Comparison of ENCODE assay signal across 9 cellular contexts in the genomic region with DNA sequence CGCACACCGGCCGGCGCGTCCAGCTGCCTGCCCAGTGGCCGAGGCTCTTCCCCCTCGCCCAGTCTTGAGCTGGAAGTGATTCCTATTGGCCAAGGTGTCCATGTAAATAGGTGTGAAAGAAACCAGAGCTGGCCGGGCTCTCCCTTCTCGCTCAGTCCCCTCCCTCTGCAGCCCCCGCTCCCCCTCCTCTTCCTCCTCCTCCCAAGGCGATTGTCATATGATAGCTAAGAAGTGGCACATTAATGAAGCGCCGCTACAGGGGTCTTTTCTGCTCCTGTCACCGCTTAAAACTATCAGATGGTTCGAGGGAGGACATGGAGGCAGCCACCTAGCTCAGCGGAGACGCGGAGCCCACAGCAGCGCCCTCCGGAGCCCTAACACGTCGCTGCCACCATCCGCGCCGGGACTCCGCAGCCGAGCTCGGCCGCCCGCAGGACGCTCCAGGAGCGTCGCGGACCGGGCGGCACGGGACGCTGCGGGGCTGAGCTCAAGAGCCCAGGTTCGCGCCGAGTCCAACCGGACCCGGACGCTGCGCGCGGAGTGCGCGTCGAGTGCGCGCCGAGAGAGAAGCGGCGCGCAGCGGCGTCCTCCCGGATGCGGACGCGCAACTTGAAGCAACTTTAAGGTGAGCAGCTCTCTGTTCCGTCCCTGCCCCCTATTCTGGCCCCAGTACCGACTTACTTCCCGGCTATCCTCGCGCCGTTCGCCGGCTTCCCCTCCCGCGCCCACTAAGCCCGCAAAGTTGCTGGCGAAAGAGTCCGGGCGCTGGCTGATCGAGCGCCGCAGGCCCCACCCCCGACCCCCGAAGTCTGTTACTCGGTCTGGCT. TPM values are rescaled to one million over a fixed set of nuclear protein-coding genes. Genes with fewer than 3 reads are reported as not detected.
DNase-seq lines count a peak whose midpoint lies in the region; ATAC-seq, FAIRE-seq and TF ChIP-seq lines count a peak whose summit lies in the region.
"Had no signal": no experiment of that assay in that cellular context is flagged by ENCODE, and none has a peak within 500 bp of the region (broad histone marks: within the 10 kb centered on the region; RNA-seq: fewer than 3 reads in every experiment).

Gene FOXB1 (plus strand): TSS at position 293 of the 827 bp plus-strand sequence. CDS start 653 bp downstream, outside the sequence.

- H4K20me1 ChIP-seq in KMS-11 (ENCODE audit: insufficient read depth) (no peaks in the 10 kb centered on the region), astrocyte (ENCODE audit: insufficient read depth, low read length) (no peaks in the 10 kb centered on the region)

- peak within 1 kb of the TSS; percentile 86 to 95 (median 88) for H3K4me3 Mint-ChIP-seq in CD4-positive, alpha-beta memory T cell
- H3K4me3 Mint-ChIP-seq in astrocyte (ENCODE audit: unreplicated experiment): peak within 1 kb of the TSS; percentile 84
- peak within 1 kb of the TSS; percentile 82 to 96 (median 91) for H3K4me3 Mint-ChIP-seq in naive thymus-derived CD8-positive, alpha-beta T cell

- POLR2A ChIA-PET in CD4-positive, alpha-beta memory T cell (lab: Charles Lee; ENCODE audit: partially characterized antibody): interaction anchor here (1.0 to 2.8 kb wide), 7 partner anchors 10 to 253 kb away, joined by 3 to 20 read pairs (median 6); no protein-coding TSS in a partner anchor
- POLR2A ChIA-PET in naive thymus-derived CD8-positive, alpha-beta T cell (lab: Charles Lee): interaction anchor here (0.8 to 2.8 kb wide), 4 partner anchors 10 to 121 kb away, joined by 3 to 18 read pairs (median 4); no protein-coding TSS in a partner anchor

- no peak for TF ChIP-seq POLR2A in lower leg skin (IDR thresholded peaks at IDR 0.05)

- peak; percentile 20 to 34 for ATAC-seq in naive thymus-derived CD8-positive, alpha-beta T cell
- no peak for ATAC-seq in HG02885 (IDR thresholded peaks at IDR 0.05; ENCODE audit: poor library complexity, unreplicated experiment)
- no peak for ATAC-seq in HG03139 (IDR thresholded peaks at IDR 0.05; ENCODE audit: unreplicated experiment)

- peak within 1 kb of the TSS; percentile 96; the same call in 1 of the 2 replicates for H2AFZ ChIP-seq in KMS-11 (ENCODE audit: low read depth)
- peak within 1 kb of the TSS; percentile 73 for H2AFZ ChIP-seq in astrocyte (ENCODE audit: low read depth, low read length)

- H3K79me2 ChIP-seq in KMS-11 (ENCODE audit: insufficient read depth, low read depth) (no peaks in the 10 kb centered on the region), astrocyte (ENCODE audit: insufficient read depth, low read length) (no peaks in the 10 kb centered on the region)

- intact Hi-C loops in CD4-positive, alpha-beta memory T cell (cut with micrococcal nuclease): no loop called here
- intact Hi-C loops in lower leg skin (cut with DNase I; ENCODE audit: low total_unique reads): no loop called here

- no peak for FAIRE-seq in astrocyte (lab: Jason Lieb, UNC)

- peak within 1 kb of the TSS in 1 of 2 donors; percentile 66 for H3K4me3 ChIP-seq in CD4-positive, alpha-beta memory T cell (ENCODE audit: low read length in 2 of 2)
- no peak within 1 kb of the TSS for H3K4me3 ChIP-seq in KMS-11 (IDR thresholded peaks at IDR 0.05; ENCODE audit: insufficient read depth, low read depth, low read length)
- H3K4me3 ChIP-seq in astrocyte (ENCODE audit: insufficient read depth, low read depth, low read length): peak within 1 kb of the TSS; percentile 37
- H3K4me3 ChIP-seq in lower leg skin (ENCODE audit: low read depth, poor library complexity, severe bottlenecking): no peak within 1 kb of the TSS

- H3K9ac ChIP-seq in KMS-11: no peak within 1 kb of the TSS
- no peak within 1 kb of the TSS for H3K9ac ChIP-seq in astrocyte (ENCODE audit: low read length)

- H3K27ac Mint-ChIP-seq in CD4-positive, alpha-beta memory T cell: peak within 1 kb of the TSS in 5 of 7 donors; percentile 32 to 96 (median 81)
- H3K27ac Mint-ChIP-seq in astrocyte (ENCODE audit: unreplicated experiment): peak within 1 kb of the TSS; percentile 72
- H3K27ac Mint-ChIP-seq in naive thymus-derived CD8-positive, alpha-beta T cell: peak within 1 kb of the TSS in 6 of 10 donors; percentile 31 to 75 (median 64)

- peaks cover 70 to 74% of the 10 kb centered on the region in 2 donors for H3K27me3 Mint-ChIP-seq in CD4-positive, alpha-beta memory T cell
- H3K27me3 Mint-ChIP-seq in astrocyte (ENCODE audit: low read depth, unreplicated experiment): peaks cover 56% of the 10 kb centered on the region
- H3K27me3 Mint-ChIP-seq in naive thymus-derived CD8-positive, alpha-beta T cell: peaks cover 62 to 99% (median 75%) of the 10 kb centered on the region in 5 donors

- TF ChIP-seq CTCF in KMS-11 (conservative IDR thresholded peaks at IDR 0.05; ENCODE audit: low read depth, low read length): no peak
- no peak for TF ChIP-seq CTCF in astrocyte (IDR thresholded peaks at IDR 0.05; ENCODE audit: insufficient read depth, low read depth, low read length)
- no peak for TF ChIP-seq CTCF in lower leg skin (IDR thresholded peaks at IDR 0.05)

- 3 to 4% methylated on average over 40 to 83 of the region's 83 CpGs for WGBS in lower leg skin, 2 donors

- H3K4me2 ChIP-seq in KMS-11 (peak within 1 kb of the TSS; percentile 59; the same call in 1 of the 2 replicates), astrocyte (ENCODE audit: low read length) (peak within 1 kb of the TSS; percentile 82)

- no peaks in the 10 kb centered on the region for H3K9me3 ChIP-seq in CD4-positive, alpha-beta memory T cell (ENCODE audit: control insufficient read depth in 1 of 2, low read length in 2 of 2)
- H3K9me3 ChIP-seq in astrocyte (ENCODE audit: insufficient read depth, low read depth, low read length): no peaks in the 10 kb centered on the region

- H3K4me1 ChIP-seq in CD4-positive, alpha-beta memory T cell (ENCODE audit: insufficient read depth, low read length): peaks cover 53% of the 10 kb centered on the region
- H3K4me1 ChIP-seq in KMS-11 (ENCODE audit: low read depth, poor library complexity, severe bottlenecking) (peaks cover 19% of the 10 kb centered on the region), astrocyte (ENCODE audit: insufficient read depth, low read length) (peaks cover 23% of the 10 kb centered on the region)

- DNase-seq in CD4-positive, alpha-beta memory T cell: peak in 2 of 5 donors; percentile 34 to 41
- DNase-seq in astrocyte (ENCODE audit: low read depth): no peak
- peak in 1 of 10 donors; percentile 31 for DNase-seq in naive thymus-derived CD8-positive, alpha-beta T cell
- no peak for DNase-seq in HuH-7.5 (ENCODE audit: low spot score)
- DNase-seq in lower leg skin (ENCODE audit: low spot score in 2 of 2): no peak

- peaks cover 2 to 48% (median 26%) of the 10 kb centered on the region in 8 donors for H3K9me3 Mint-ChIP-seq in CD4-positive, alpha-beta memory T cell
- peaks cover 7% of the 10 kb centered on the region for H3K9me3 Mint-ChIP-seq in astrocyte (ENCODE audit: unreplicated experiment)
- H3K9me3 Mint-ChIP-seq in naive thymus-derived CD8-positive, alpha-beta T cell: peaks cover 8 to 35% (median 21%) of the 10 kb centered on the region in 9 donors

- peaks cover 0 to 24% of the 10 kb centered on the region in 2 donors for H3K36me3 Mint-ChIP-seq in CD4-positive, alpha-beta memory T cell
- no peaks in the 10 kb centered on the region for H3K36me3 Mint-ChIP-seq in astrocyte (ENCODE audit: low read depth, unreplicated experiment)
- H3K36me3 Mint-ChIP-seq in naive thymus-derived CD8-positive, alpha-beta T cell: peaks cover 2 to 22% (median 18%) of the 10 kb centered on the region in 3 donors

- H3K27me3 ChIP-seq in CD4-positive, alpha-beta memory T cell (ENCODE audit: insufficient read depth, low read length): peaks cover 85% of the 10 kb centered on the region
- H3K27me3 ChIP-seq in KMS-11 (ENCODE audit: insufficient read depth, low read depth) (no peaks in the 10 kb centered on the region), astrocyte (ENCODE audit: insufficient read depth, low read length) (peaks cover 98% of the 10 kb centered on the region)

- peaks cover 29 to 65% (median 35%) of the 10 kb centered on the region in 4 donors for H3K4me1 Mint-ChIP-seq in CD4-positive, alpha-beta memory T cell
- peaks cover 13% of the 10 kb centered on the region for H3K4me1 Mint-ChIP-seq in astrocyte (ENCODE audit: low read depth, unreplicated experiment)
- H3K4me1 Mint-ChIP-seq in naive thymus-derived CD8-positive, alpha-beta T cell: peaks cover 23 to 66% (median 38%) of the 10 kb centered on the region in 4 donors

- CTCF ChIA-PET in CD4-positive, alpha-beta memory T cell (lab: Charles Lee; ENCODE audit: partially characterized antibody): interaction anchor here (0.9 to 2.1 kb wide), 2 partner anchors 9 to 87 kb away, joined by 3 to 9 read pairs; no protein-coding TSS in a partner anchor

- no peaks in the 10 kb centered on the region for H3K36me3 ChIP-seq in CD4-positive, alpha-beta memory T cell (ENCODE audit: insufficient read depth, low read length)
- H3K36me3 ChIP-seq in KMS-11 (ENCODE audit: insufficient read depth): no peaks in the 10 kb centered on the region
- H3K36me3 ChIP-seq in astrocyte (ENCODE audit: insufficient read depth, low read length): no peaks in the 10 kb centered on the region

- no peak within 1 kb of the TSS for H3K27ac ChIP-seq in CD4-positive, alpha-beta memory T cell (ENCODE audit: low read depth, low read length)
- H3K27ac ChIP-seq in KMS-11 (no peak within 1 kb of the TSS), astrocyte (ENCODE audit: low read depth, low read length) (no peak within 1 kb of the TSS)

RNA-seq across cellular contexts. Expression of gene FOXB1, which starts in this region (rescaled TPM):
- under 1 TPM in 1 of 2 experiments, not detected in 1; 0.14 TPM for total RNA-seq in CD4-positive, alpha-beta memory T cell
- polyA plus RNA-seq in CD4-positive, alpha-beta memory T cell: under 1 TPM in 1 of 2 donors, not detected in 1; 0.14 TPM
- 0.96 and 1.3 TPM in 2 replicates for total RNA-seq in astrocyte
- total RNA-seq in naive thymus-derived CD8-positive, alpha-beta T cell: under 1 TPM in 1 of 2 experiments, not detected in 1; 0.13 TPM
- polyA plus RNA-seq in naive thymus-derived CD8-positive, alpha-beta T cell: under 1 TPM in 2 of 3 donors, not detected in 1; 0.09 to 0.25 TPM
- not detected for total RNA-seq in lower leg skin
- total RNA-seq: ureter had no signal

Comparison
In these comparisons a context has a peak if more than half of its experiments do, and no peak if none do; other contexts are left out.
1. Peak in ATAC-seq in naive thymus-derived CD8-positive, alpha-beta T cell; RNA of the gene not detected or under 1 TPM.